1 cellular context compared by ENCODE assay signal in the genomic region with DNA sequence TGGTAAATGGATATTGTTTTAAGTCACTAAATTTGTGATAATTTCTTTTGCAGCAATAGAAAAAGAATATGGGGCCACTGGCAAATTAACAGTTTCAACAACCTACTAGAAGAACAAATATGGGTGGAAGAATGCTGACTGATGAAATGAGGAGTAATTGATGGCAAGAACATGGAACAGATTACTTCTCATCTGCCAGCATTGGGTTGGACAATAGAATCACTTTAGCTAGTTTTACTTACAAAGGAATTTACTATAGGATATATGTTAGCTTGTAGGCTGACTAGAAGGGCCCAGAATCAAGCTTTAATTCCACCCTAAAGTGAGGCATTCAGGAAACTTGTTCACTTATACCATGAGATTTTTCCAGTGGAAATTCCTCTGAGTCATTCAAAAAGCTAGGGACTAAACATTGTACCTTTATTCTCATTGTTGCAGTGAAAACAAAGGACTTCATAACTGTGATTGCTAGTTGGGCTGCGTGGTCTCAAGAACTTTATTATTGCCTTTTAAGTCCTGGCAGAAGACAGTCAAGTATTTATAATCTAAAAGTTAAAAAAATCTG.
TF ChIP-seq lines count a peak whose summit lies in the region.

No MANE protein-coding gene starts in this region.

TF ChIP-seq in IMR-90, 13 proteins besides CTCF, POLR2A, EP300 and RAD21 (continued from another document):
- no peak for TF ChIP-seq MAZ (IDR thresholded peaks at IDR 0.05; ENCODE audit: borderline replicate concordance, low read depth, low read length)
- no peak for TF ChIP-seq RCOR1 (IDR thresholded peaks at IDR 0.05; ENCODE audit: insufficient replicate concordance, low read length)
- no peak for TF ChIP-seq CHD1 (IDR thresholded peaks at IDR 0.05; ENCODE audit: low read depth, low read length)
- no peak for TF ChIP-seq NFE2L2 (IDR thresholded peaks at IDR 0.05; ENCODE audit: low read depth, low read length)
- TF ChIP-seq MAFK (IDR thresholded peaks at IDR 0.05; ENCODE audit: low read depth, low read length) = no peak
- TF ChIP-seq RFX5 (IDR thresholded peaks at IDR 0.05; ENCODE audit: low read depth, low read length) = no peak
- no peak for TF ChIP-seq USF2 (IDR thresholded peaks at IDR 0.05; ENCODE audit: low read depth, low read length)
- no peak for TF ChIP-seq FOS (IDR thresholded peaks at IDR 0.05; ENCODE audit: low read depth, low read length)
